29 cellular contexts compared by ENCODE assay signal in the genomic region with DNA sequence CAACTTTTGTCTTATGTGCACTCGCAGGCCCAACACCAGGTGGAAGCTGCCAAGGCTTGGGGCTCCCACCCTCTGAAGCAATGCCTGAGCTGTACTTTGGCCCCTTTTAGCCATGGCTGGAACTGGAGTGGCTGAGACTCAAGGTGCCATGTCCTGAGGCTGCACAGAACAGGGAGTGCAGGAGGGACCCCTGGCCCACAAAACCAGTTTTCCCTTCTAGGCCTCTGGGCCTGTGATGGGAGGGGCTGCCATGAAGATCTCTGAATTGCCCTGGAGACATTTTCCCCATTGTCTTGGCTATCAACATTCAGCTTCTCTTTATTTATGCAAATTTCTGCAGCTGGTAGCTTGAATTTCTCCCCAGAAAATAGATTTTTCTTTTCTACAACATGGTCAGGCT. TPM values are rescaled to one million over a fixed set of nuclear protein-coding genes. Genes with fewer than 3 reads are reported as not detected.
"Had no signal": no experiment of that assay in that cellular context is flagged by ENCODE, and none has a peak within 500 bp of the region (broad histone marks: within the 10 kb centered on the region; RNA-seq: fewer than 3 reads in every experiment).

No MANE protein-coding gene starts in this region.

- H2AFZ ChIP-seq: parathyroid adenoma had no signal

- H3K9ac ChIP-seq: parathyroid adenoma had no signal

- H3K27ac Mint-ChIP-seq: activated CD4-positive, alpha-beta T cell treated with anti-CD3 and anti-CD28 coated beads, Interleukin-2, amount 10 ng/mL, durations not matched to agents 7 days and 5 days; activated CD8-positive, alpha-beta T cell treated with anti-CD3 and anti-CD28 coated beads for 36 hours; activated naive CD8-positive, alpha-beta T cell treated with anti-CD3 and anti-CD28 coated beads for 36 hours; activated T-helper 2 cell treated with anti-CD3 and anti-CD28 coated beads, Interferon-gamma antibody, Interleukin-2, Interleukin-4, amounts not matched to agents 10 μg/mL and 5 μg/mL and 100 μg/mL, durations not matched to agents 14 hours and 24 hours and 36 hours; stimulated activated naive CD8-positive, alpha-beta T cell treated with anti-CD3 and anti-CD28 coated beads, Interleukin-15, Interleukin-2, amounts not matched to agents 100 ng/mL and 50 ng/mL, for 24 hours; T-helper 17 cell had no signal

- H3K27me3 ChIP-seq: adrenal gland, cardiac muscle cell, colonic mucosa, esophagus squamous epithelium, heart right ventricle, upper lobe of left lung had no signal

- H3K4me3 Mint-ChIP-seq: activated CD4-positive, alpha-beta T cell treated with anti-CD3 and anti-CD28 coated beads, Interleukin-2, amount 10 ng/mL, durations not matched to agents 7 days and 5 days; activated CD8-positive, alpha-beta T cell treated with anti-CD3 and anti-CD28 coated beads for 36 hours; activated naive CD8-positive, alpha-beta T cell treated with anti-CD3 and anti-CD28 coated beads for 36 hours; activated T-cell treated with anti-CD3 and anti-CD28 coated beads, Interleukin-2, amount 50 U/mL, for 4 hours; brain; naive thymus-derived CD8-positive, alpha-beta T cell; neural crest cell; stimulated activated naive CD8-positive, alpha-beta T cell treated with anti-CD3 and anti-CD28 coated beads, Interleukin-15, Interleukin-2, amounts not matched to agents 100 ng/mL and 50 ng/mL, for 24 hours; T-helper 17 cell had no signal

- H3K9me3 ChIP-seq: adrenal gland, colonic mucosa, esophagus squamous epithelium, thoracic aorta, upper lobe of left lung had no signal

- H3K36me3 Mint-ChIP-seq: activated naive CD8-positive, alpha-beta T cell treated with anti-CD3 and anti-CD28 coated beads for 36 hours; brain; naive thymus-derived CD8-positive, alpha-beta T cell had no signal

- H3K36me3 ChIP-seq: adrenal gland, cardiac muscle cell, colonic mucosa, esophagus squamous epithelium, heart right ventricle, thoracic aorta, upper lobe of left lung had no signal

- H3K4me1 ChIP-seq: colonic mucosa, parathyroid adenoma had no signal

- H3K4me3 ChIP-seq: adrenal gland, cardiac muscle cell, colonic mucosa, esophagus squamous epithelium, heart right ventricle, thoracic aorta, upper lobe of left lung had no signal

- H3K4me1 Mint-ChIP-seq: activated CD4-positive, alpha-beta T cell treated with anti-CD3 and anti-CD28 coated beads, Interleukin-2, amount 10 ng/mL, durations not matched to agents 7 days and 5 days; activated naive CD8-positive, alpha-beta T cell treated with anti-CD3 and anti-CD28 coated beads for 36 hours; T-helper 17 cell had no signal

- DNase-seq: activated CD4-positive, alpha-beta T cell treated with anti-CD3 and anti-CD28 coated beads for 1 hour; activated CD4-positive, alpha-beta T cell treated with anti-CD3 and anti-CD28 coated beads, Interleukin-2, amount 10 ng/mL, durations not matched to agents 7 days and 5 days; activated CD8-positive, alpha-beta T cell treated with anti-CD3 and anti-CD28 coated beads for 36 hours; activated naive CD4-positive, alpha-beta T cell; activated naive CD8-positive, alpha-beta T cell treated with anti-CD3 and anti-CD28 coated beads for 36 hours; activated T-cell treated with anti-CD3 and anti-CD28 coated beads, Interleukin-2, amount 50 U/mL, for 4 hours; adrenal gland; aorta; cerebellar nuclear complex; colonic mucosa; effector CD8-positive, alpha-beta T cell; esophagus squamous epithelium; foreskin melanocyte; heart right ventricle; naive thymus-derived CD8-positive, alpha-beta T cell; occipital lobe; right cardiac atrium; stimulated activated CD4-positive, alpha-beta T cell treated with anti-CD3 and anti-CD28 coated beads, Interleukin-4, amount 100 ng/mL, for 1 hour; T-helper 17 cell; T1000; upper lobe of left lung had no signal

- H3K9me3 Mint-ChIP-seq: activated CD4-positive, alpha-beta T cell treated with anti-CD3 and anti-CD28 coated beads, Interleukin-2, amount 10 ng/mL, durations not matched to agents 7 days and 5 days; activated CD8-positive, alpha-beta T cell treated with anti-CD3 and anti-CD28 coated beads for 36 hours; activated naive CD8-positive, alpha-beta T cell treated with anti-CD3 and anti-CD28 coated beads for 36 hours; activated T-cell treated with anti-CD3 and anti-CD28 coated beads, Interleukin-2, amount 50 U/mL, for 4 hours; activated T-helper 2 cell treated with anti-CD3 and anti-CD28 coated beads, Interferon-gamma antibody, Interleukin-2, Interleukin-4, amounts not matched to agents 10 μg/mL and 5 μg/mL and 100 μg/mL, durations not matched to agents 14 hours and 24 hours and 36 hours; neural crest cell; stimulated activated naive CD8-positive, alpha-beta T cell treated with anti-CD3 and anti-CD28 coated beads, Interleukin-15, Interleukin-2, amounts not matched to agents 100 ng/mL and 50 ng/mL, for 24 hours had no signal

- H3K27ac ChIP-seq: adrenal gland, cardiac muscle cell, colonic mucosa, epithelial cell of prostate, esophagus squamous epithelium, heart right ventricle, parathyroid adenoma, upper lobe of left lung had no signal

- H3K79me2 ChIP-seq: parathyroid adenoma had no signal

RNA-seq across cellular contexts. Expression of a gene that starts 57.6 kb away (rescaled TPM):
- total RNA-seq: activated CD4-positive, alpha-beta T cell treated with anti-CD3 and anti-CD28 coated beads, Interleukin-2, amount 10 ng/mL, durations not matched to agents 7 days and 5 days; activated CD8-positive, alpha-beta T cell treated with anti-CD3 and anti-CD28 coated beads for 36 hours; activated naive CD8-positive, alpha-beta T cell treated with anti-CD3 and anti-CD28 coated beads for 36 hours; T-helper 17 cell had no signal
